ENCODE assay signal across 8 cellular contexts in the genomic region with DNA sequence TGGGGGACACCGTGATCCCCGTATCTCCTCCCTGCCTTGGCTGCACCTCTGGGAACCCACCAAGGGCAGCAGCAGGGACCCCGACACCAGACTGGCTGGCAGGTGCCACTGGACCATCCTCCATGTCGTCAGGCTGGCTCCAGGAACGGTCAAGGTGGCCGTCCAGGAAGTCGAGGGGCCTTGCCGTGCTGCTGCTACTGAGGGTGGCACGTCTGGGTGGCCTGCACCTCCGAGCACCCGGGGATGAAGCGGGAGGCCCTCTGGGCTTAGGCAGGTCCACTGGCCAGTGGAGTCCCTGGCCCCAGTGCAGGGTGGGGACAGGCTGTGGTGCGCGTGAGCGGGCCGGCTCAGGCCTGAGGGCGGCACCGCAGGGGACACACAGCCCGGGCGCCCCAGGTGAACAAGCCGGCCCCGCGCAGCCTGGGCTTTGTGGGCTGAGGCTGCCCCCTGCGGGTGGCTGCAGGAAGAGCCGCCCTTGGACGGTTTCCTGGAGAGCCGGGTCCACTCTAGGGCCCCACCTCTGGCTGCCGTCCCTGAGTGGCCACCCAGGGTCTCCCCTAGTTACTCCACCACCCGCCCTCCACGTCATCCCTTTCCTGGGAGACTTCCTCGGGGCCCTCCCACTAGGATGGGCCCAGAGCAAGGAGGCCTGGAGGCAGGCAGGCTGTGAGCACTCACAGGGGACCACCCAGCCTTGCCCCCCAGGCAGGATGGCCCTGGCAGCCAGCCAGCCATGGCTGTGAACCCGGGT. TPM values are rescaled to one million over a fixed set of nuclear protein-coding genes. Genes with fewer than 3 reads are reported as not detected.
A peak's percentile ranks its signal among the peaks of the same experiment; 100 is the strongest.
DNase-seq lines count a peak whose midpoint lies in the region; ATAC-seq and TF ChIP-seq lines count a peak whose summit lies in the region.

No MANE protein-coding gene starts in this region.

- peak overlapping the region; percentile 36 for H3K9ac ChIP-seq in endocrine pancreas (ENCODE audit: control insufficient read depth, insufficient read depth, low read length)

- H3K4me1 ChIP-seq in endocrine pancreas (ENCODE audit: control insufficient read depth, insufficient read depth, low read length), result no peaks in the 10 kb centered on the region

- H3K4me3 ChIP-seq in GM12865 (ENCODE audit: low read depth, low read length) (no peak overlapping the region), endocrine pancreas (ENCODE audit: control insufficient read depth, insufficient read depth, low read length) (no peak overlapping the region)

- peak; percentile 89 for TF ChIP-seq CTCF in GM12865 (IDR thresholded peaks at IDR 0.05; ENCODE audit: insufficient read depth, low read depth, low read length, missing control alignments)

- no peaks in the 10 kb centered on the region for H3K27me3 ChIP-seq in endocrine pancreas (ENCODE audit: control insufficient read depth, insufficient read depth, low read length)

- DNase-seq in GM12865 (ENCODE audit: low read depth) (peak; percentile 70), NAMALWA (ENCODE audit: low spot score) (peak; percentile 68), myocyte (ENCODE audit: low read depth) (peak; percentile 51), NCI-H446 treated with DMSO at 0.1 percent for 48 hours (lab: John Stamatoyannopoulos, UW) (no peak)
- DNase-seq in activated CD8-positive, alpha-beta memory T cell treated with anti-CD3 and anti-CD28 coated beads for 4 hours (ENCODE audit: low read depth in 2 of 2), result peak; percentile 26 to 39
- DNase-seq in stimulated activated naive CD8-positive, alpha-beta T cell treated with anti-CD3 and anti-CD28 coated beads, Interleukin-15, Interleukin-2, amounts not matched to agents 100 U/mL and 50 U/mL, for 24 hours, result peak; percentile 71

- ATAC-seq in stimulated activated naive CD8-positive, alpha-beta T cell treated with anti-CD3 and anti-CD28 coated beads, Interleukin-15, Interleukin-2, amounts not matched to agents 100 U/mL and 50 U/mL, for 24 hours, result peak; percentile 52
- ATAC-seq in HG02852 (IDR thresholded peaks at IDR 0.05; ENCODE audit: unreplicated experiment), result no peak

- no peaks in the 10 kb centered on the region for H3K36me3 ChIP-seq in endocrine pancreas (ENCODE audit: control insufficient read depth, insufficient read depth, low read length)

- H3K9me3 ChIP-seq in endocrine pancreas (ENCODE audit: control insufficient read depth, low read length), result no peaks in the 10 kb centered on the region

RNA-seq across cellular contexts. Expression of a gene that starts 42.8 kb away (rescaled TPM):
- total RNA-seq in myocyte, result 10.4 and 13.4 TPM in 2 replicates
- 20.7 TPM for polyA plus RNA-seq in myocyte (2012)
